Comparison of ENCODE assay signal across 8 cellular contexts in the genomic region with DNA sequence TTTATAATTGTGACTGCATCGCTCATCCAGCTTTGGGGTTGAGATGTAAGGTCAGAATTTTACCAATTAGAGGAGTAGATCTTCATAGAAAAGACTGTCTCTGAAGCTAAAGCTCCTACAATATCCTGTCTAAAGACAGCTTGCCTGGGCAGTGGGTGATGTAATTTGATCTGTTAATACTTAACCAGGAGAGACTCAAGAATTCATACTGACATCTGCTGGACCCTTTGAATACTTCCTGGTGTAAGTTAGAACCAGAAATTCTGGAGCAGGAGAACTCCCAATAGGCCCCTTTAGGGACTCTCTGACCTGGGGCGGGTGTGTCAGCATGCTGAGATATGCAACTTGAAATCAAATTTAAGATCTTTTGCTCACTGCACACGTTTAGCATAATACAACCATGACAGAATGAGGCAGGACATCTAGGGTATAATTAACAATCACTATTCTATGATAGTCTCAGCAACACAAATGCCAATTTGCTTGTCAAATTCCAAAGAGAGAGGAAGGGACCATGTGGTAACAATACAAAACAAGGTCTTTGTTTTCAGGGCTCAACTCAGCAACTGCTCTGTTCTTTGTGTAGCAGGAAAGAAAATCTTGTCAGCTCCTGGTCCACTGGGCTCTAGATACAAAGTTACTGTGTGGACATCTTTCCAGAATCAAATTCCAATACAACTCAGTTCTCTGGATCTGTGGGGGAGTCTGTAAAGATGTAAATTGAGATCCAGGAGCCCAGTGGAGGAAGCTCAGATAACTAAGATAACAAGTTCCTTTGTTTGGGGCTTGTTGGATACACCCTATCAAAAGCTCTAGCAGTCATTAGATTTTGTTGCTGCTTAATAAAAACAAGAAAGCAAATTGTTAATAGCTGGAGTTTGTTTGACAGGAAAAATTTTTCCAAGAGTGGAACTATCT.
DNase-seq lines count a peak whose midpoint lies in the region; ATAC-seq and TF ChIP-seq lines count a peak whose summit lies in the region.

No MANE protein-coding gene starts in this region.

- H3K4me2 ChIP-seq in neuronal stem cell (ENCODE audit: insufficient read depth, low read length, poor library complexity, severe bottlenecking): no peak overlapping the region

- H3K79me1 ChIP-seq in neuronal stem cell (ENCODE audit: low read depth, low read length): no peaks in the 10 kb centered on the region

- H3K27me3 ChIP-seq in neuronal stem cell (ENCODE audit: control insufficient read depth in 3 of 3, insufficient read depth in 3 of 3, low read depth in 1 of 3, low read length in 3 of 3): no peaks in the 10 kb centered on the region
- peaks cover 4% of the 10 kb centered on the region for H3K27me3 ChIP-seq in CD4-positive, alpha-beta T cell (ENCODE audit: control insufficient read depth, insufficient read depth, low read length)

- no peak overlapping the region for H3K27ac Mint-ChIP-seq in activated CD4-positive, alpha-beta memory T cell treated with anti-CD3 and anti-CD28 coated beads for 36 hours
- no peak overlapping the region for H3K27ac Mint-ChIP-seq in CD4-positive, alpha-beta T cell

- no peak overlapping the region for H3K18ac ChIP-seq in neuronal stem cell (ENCODE audit: low read length)

- H3K4me1 Mint-ChIP-seq in activated CD4-positive, alpha-beta memory T cell treated with anti-CD3 and anti-CD28 coated beads for 36 hours (ENCODE audit: low read depth): no peaks in the 10 kb centered on the region
- H3K4me1 Mint-ChIP-seq in CD4-positive, alpha-beta T cell (ENCODE audit: low read depth): no peaks in the 10 kb centered on the region

- no peak overlapping the region for H2AK5ac ChIP-seq in neuronal stem cell (ENCODE audit: low read depth, low read length)

- H3K4ac ChIP-seq in neuronal stem cell (ENCODE audit: low read length): no peak overlapping the region

- POLR2A ChIA-PET in activated CD4-positive, alpha-beta memory T cell treated with anti-CD3 and anti-CD28 coated beads for 36 hours (lab: Charles Lee): no interaction called here
- POLR2A ChIA-PET in CD4-positive, alpha-beta T cell (lab: Charles Lee): no interaction called here

- ATAC-seq in HG02840 (IDR thresholded peaks at IDR 0.05; ENCODE audit: low FRiP score, unreplicated experiment): peak; percentile 84
- no peak for ATAC-seq in CD4-positive, alpha-beta T cell (ENCODE audit: poor library complexity)
- no peak for ATAC-seq in GM19328 (IDR thresholded peaks at IDR 0.05; ENCODE audit: unreplicated experiment)

- no peak overlapping the region for H4K8ac ChIP-seq in neuronal stem cell (ENCODE audit: low read depth, low read length)

- H3K9ac ChIP-seq in neuronal stem cell (ENCODE audit: low read depth, low read length, poor library complexity): no peak overlapping the region

- H3K9me3 Mint-ChIP-seq in activated CD4-positive, alpha-beta memory T cell treated with anti-CD3 and anti-CD28 coated beads for 36 hours: no peaks in the 10 kb centered on the region
- H3K9me3 Mint-ChIP-seq in CD4-positive, alpha-beta T cell: no peaks in the 10 kb centered on the region

- H2BK15ac ChIP-seq in neuronal stem cell (ENCODE audit: low read length): no peak overlapping the region

- no peaks in the 10 kb centered on the region for H3K36me3 ChIP-seq in neuronal stem cell (replicated peaks in 1 of 2; ENCODE audit: control insufficient read depth in 2 of 2, insufficient read depth in 2 of 2, low read length in 2 of 2)

- H3K4me3 ChIP-seq in fibroblast of villous mesenchyme (ENCODE audit: low read depth, low read length) (no peak overlapping the region), neuronal stem cell (ENCODE audit: low read length in 2 of 2) (no peak overlapping the region)

- no peak overlapping the region for H3K14ac ChIP-seq in neuronal stem cell (ENCODE audit: low read length)

- peaks cover 10% of the 10 kb centered on the region for H3K27me3 Mint-ChIP-seq in activated CD4-positive, alpha-beta memory T cell treated with anti-CD3 and anti-CD28 coated beads for 36 hours
- peaks cover 25% of the 10 kb centered on the region for H3K27me3 Mint-ChIP-seq in CD4-positive, alpha-beta T cell

- WGBS in neuronal stem cell (ENCODE audit: extremely low coverage in 2 of 2, insufficient read length in 2 of 2, insufficient replicate concordance in 1 of 2), 2 donors: no CpG with 5 or more reads among the region's 3 CpGs

- no peak overlapping the region for H2BK5ac ChIP-seq in neuronal stem cell (ENCODE audit: low read length)

- no peaks in the 10 kb centered on the region for H3K9me3 ChIP-seq in neuronal stem cell (replicated peaks in 1 of 2; ENCODE audit: control insufficient read depth in 2 of 2, insufficient read depth in 1 of 2, low read depth in 1 of 2, low read length in 2 of 2)
- no peaks in the 10 kb centered on the region for H3K9me3 ChIP-seq in CD4-positive, alpha-beta T cell (ENCODE audit: control insufficient read depth, low read length)

- no peak overlapping the region for H3K4me3 Mint-ChIP-seq in activated CD4-positive, alpha-beta memory T cell treated with anti-CD3 and anti-CD28 coated beads for 36 hours
- H3K4me3 Mint-ChIP-seq in CD4-positive, alpha-beta T cell: no peak overlapping the region

- H3K23ac ChIP-seq in neuronal stem cell (ENCODE audit: low read depth, low read length, poor library complexity): no peak overlapping the region

- H2BK12ac ChIP-seq in neuronal stem cell (ENCODE audit: low read length): no peak overlapping the region

- H3K4me1 ChIP-seq in neuronal stem cell (ENCODE audit: control insufficient read depth in 2 of 2, insufficient read depth in 1 of 2, low read depth in 1 of 2, low read length in 2 of 2): peaks cover 0 to 6% of the 10 kb centered on the region in 2 donors

- H3K36me3 Mint-ChIP-seq in activated CD4-positive, alpha-beta memory T cell treated with anti-CD3 and anti-CD28 coated beads for 36 hours: no peaks in the 10 kb centered on the region
- no peaks in the 10 kb centered on the region for H3K36me3 Mint-ChIP-seq in CD4-positive, alpha-beta T cell (ENCODE audit: low read depth)

- peak; percentile 26 for TF ChIP-seq CTCF in fibroblast of villous mesenchyme (IDR thresholded peaks at IDR 0.05; ENCODE audit: insufficient read depth, low read depth, low read length)
- TF ChIP-seq CTCF in CD4-positive, alpha-beta T cell (IDR thresholded peaks at IDR 0.05): no peak

- no peak overlapping the region for H2BK120ac ChIP-seq in neuronal stem cell (ENCODE audit: low read depth, low read length)

- H3K27ac ChIP-seq in neuronal stem cell (replicated peaks; ENCODE audit: low read length): no peak overlapping the region
- H3K27ac ChIP-seq in CD4-positive, alpha-beta T cell (ENCODE audit: low read depth, low read length): no peak overlapping the region

- CTCF ChIA-PET in activated CD4-positive, alpha-beta memory T cell treated with anti-CD3 and anti-CD28 coated beads for 36 hours (lab: Charles Lee): no interaction called here
- CTCF ChIA-PET in CD4-positive, alpha-beta T cell (lab: Charles Lee): no interaction called here

- H4K91ac ChIP-seq in neuronal stem cell (ENCODE audit: low read depth, low read length, poor library complexity): no peak overlapping the region

- intact Hi-C loops in activated CD4-positive, alpha-beta memory T cell treated with anti-CD3 and anti-CD28 coated beads for 36 hours (cut with micrococcal nuclease): no loop called here
- intact Hi-C loops in CD4-positive, alpha-beta T cell (cut with DNase I, micrococcal nuclease): no loop called here

- H2AFZ ChIP-seq in neuronal stem cell (ENCODE audit: low read length): no peak overlapping the region

- peak; percentile 61 for DNase-seq in DMS153 treated with DMSO at 0.1 percent for 48 hours (lab: John Stamatoyannopoulos, UW; ENCODE audit: unreplicated experiment)
- peak; percentile 92 for DNase-seq in NCI-H526 treated with DMSO at 0.1 percent for 48 hours (lab: John Stamatoyannopoulos, UW)
- peak; percentile 33 for DNase-seq in fibroblast of villous mesenchyme (ENCODE audit: low read depth)
- no peak for DNase-seq in neuronal stem cell (ENCODE audit: low spot score)
- no peak for DNase-seq in activated CD4-positive, alpha-beta memory T cell treated with anti-CD3 and anti-CD28 coated beads for 36 hours
- DNase-seq in CD4-positive, alpha-beta T cell: no peak

Comparison
In these comparisons a context has a peak if more than half of its experiments do, and no peak if none do; other contexts are left out.
1. DNase-seq: peak in DMS153 treated with DMSO at 0.1 percent for 48 hours (single experiment), NCI-H526 treated with DMSO at 0.1 percent for 48 hours (single experiment) and fibroblast of villous mesenchyme (single experiment); none in neuronal stem cell (single experiment), activated CD4-positive, alpha-beta memory T cell treated with anti-CD3 and anti-CD28 coated beads for 36 hours (single experiment) and CD4-positive, alpha-beta T cell (0 of 10).